26 cellular contexts compared by ENCODE assay signal in genomic region chr4:5814421-5814820, GRCh38.
"Had no signal": no experiment of that assay in that cellular context is flagged by ENCODE, and none has a peak within 500 bp of the region (broad histone marks: within the 10 kb centered on the region; RNA-seq: fewer than 3 reads in every experiment).

No MANE protein-coding gene starts in this region.

- H3K27me3 ChIP-seq: esophagus squamous epithelium, ovary, right lobe of liver, suprapubic skin, transverse colon, upper lobe of right lung, uterus had no signal

- DNase-seq: cortex of kidney; effector memory CD8-positive, alpha-beta T cell; erythroblast; esophagus squamous epithelium; foreskin melanocyte; hypothalamus; immature natural killer cell; islet precursor cell; kidney glomerular epithelial cell; left colon; mesenchymal stem cell; midbrain; naive thymus-derived CD4-positive, alpha-beta T cell; nucleus accumbens; ovary; posterior cingulate gyrus; right lobe of liver; stimulated activated naive B cell treated with anti-CD40 and anti-IgM and Interleukin-4, amounts not matched to agents 10 μg/mL and 1 μg/mL and 100 μg/mL, for 72 hours; transverse colon; uterus had no signal

- FAIRE-seq: endometrium had no signal

- H3K9me3 ChIP-seq: esophagus squamous epithelium, ovary, right lobe of liver, suprapubic skin, transverse colon, upper lobe of right lung had no signal

- H3K9me3 Mint-ChIP-seq: effector memory CD8-positive, alpha-beta T cell; immature natural killer cell; nephron; stimulated activated naive B cell treated with anti-CD40 and anti-IgM and Interleukin-4, amounts not matched to agents 10 μg/mL and 1 μg/mL and 100 μg/mL, for 72 hours; stimulated activated naive CD8-positive, alpha-beta T cell treated with anti-CD3 and anti-CD28 coated beads, Interleukin-15, Interleukin-2, amounts not matched to agents 100 ng/mL and 50 ng/mL, for 24 hours had no signal

- H3K27me3 Mint-ChIP-seq: stimulated activated naive CD8-positive, alpha-beta T cell treated with anti-CD3 and anti-CD28 coated beads, Interleukin-15, Interleukin-2, amounts not matched to agents 100 ng/mL and 50 ng/mL, for 24 hours had no signal

- H3K36me3 Mint-ChIP-seq: immature natural killer cell; naive thymus-derived CD4-positive, alpha-beta T cell; stimulated activated naive B cell treated with anti-CD40 and anti-IgM and Interleukin-4, amounts not matched to agents 10 μg/mL and 1 μg/mL and 100 μg/mL, for 72 hours had no signal

- H3K4me1 ChIP-seq: esophagus squamous epithelium, right lobe of liver, suprapubic skin, transverse colon, upper lobe of right lung, uterus had no signal

- ATAC-seq: effector memory CD8-positive, alpha-beta T cell; left colon; naive thymus-derived CD4-positive, alpha-beta T cell; right lobe of liver; stimulated activated naive B cell treated with anti-CD40 and anti-IgM and Interleukin-4, amounts not matched to agents 10 μg/mL and 1 μg/mL and 100 μg/mL, for 72 hours; upper lobe of right lung had no signal

- H3K36me3 ChIP-seq: right lobe of liver, uterus had no signal

- H3K27ac ChIP-seq: esophagus squamous epithelium, ovary, right lobe of liver, suprapubic skin, upper lobe of right lung, uterus had no signal

- H3K4me1 Mint-ChIP-seq: immature natural killer cell; naive thymus-derived CD4-positive, alpha-beta T cell; stimulated activated naive B cell treated with anti-CD40 and anti-IgM and Interleukin-4, amounts not matched to agents 10 μg/mL and 1 μg/mL and 100 μg/mL, for 72 hours had no signal

- H3K4me3 ChIP-seq: esophagus squamous epithelium, lung, ovary, right lobe of liver, suprapubic skin, transverse colon, upper lobe of right lung, uterus had no signal

- H3K4me3 Mint-ChIP-seq: effector memory CD8-positive, alpha-beta T cell; immature natural killer cell; naive thymus-derived CD4-positive, alpha-beta T cell; nephron; stimulated activated naive B cell treated with anti-CD40 and anti-IgM and Interleukin-4, amounts not matched to agents 10 μg/mL and 1 μg/mL and 100 μg/mL, for 72 hours; stimulated activated naive CD8-positive, alpha-beta T cell treated with anti-CD3 and anti-CD28 coated beads, Interleukin-15, Interleukin-2, amounts not matched to agents 100 ng/mL and 50 ng/mL, for 24 hours had no signal

- H3K27ac Mint-ChIP-seq: effector memory CD8-positive, alpha-beta T cell; immature natural killer cell; naive thymus-derived CD4-positive, alpha-beta T cell; nephron; stimulated activated naive B cell treated with anti-CD40 and anti-IgM and Interleukin-4, amounts not matched to agents 10 μg/mL and 1 μg/mL and 100 μg/mL, for 72 hours; stimulated activated naive CD8-positive, alpha-beta T cell treated with anti-CD3 and anti-CD28 coated beads, Interleukin-15, Interleukin-2, amounts not matched to agents 100 ng/mL and 50 ng/mL, for 24 hours had no signal
